In the genomic region with DNA sequence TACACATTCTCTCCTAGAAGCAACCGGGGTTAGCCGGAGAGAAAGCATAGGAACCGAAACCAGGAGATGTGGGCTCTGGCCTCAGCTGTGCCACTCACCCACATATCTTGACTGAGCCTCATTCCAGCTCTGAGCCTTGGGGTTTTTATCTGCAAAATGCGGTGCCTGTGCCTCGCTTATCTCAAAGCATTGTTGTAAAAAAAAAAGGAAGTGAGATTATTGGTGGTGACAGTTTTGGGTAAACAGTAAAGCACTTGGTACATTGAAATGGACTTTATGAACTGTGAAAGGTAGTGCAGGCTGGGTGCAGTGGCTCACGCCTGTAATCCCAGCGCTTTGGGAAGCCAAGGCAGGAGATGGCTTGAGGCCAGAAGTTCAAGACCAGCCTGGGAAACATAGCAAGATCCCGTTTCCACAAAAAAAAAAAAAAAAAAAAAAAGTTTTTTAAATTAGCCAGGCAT, we compare ENCODE assay signal across 1 cellular context.
TF ChIP-seq lines count a peak whose summit lies in the region.

No MANE protein-coding gene starts in this region.

TF ChIP-seq in K562, 482 proteins besides CTCF, POLR2A, EP300 and RAD21 (continued from another document and continues in another):
- TF ChIP-seq PRDM10 (IDR thresholded peaks at IDR 0.05; ENCODE audit: partially characterized antibody) (no peak), NCOA4 (IDR thresholded peaks at IDR 0.05; ENCODE audit: partially characterized antibody) (no peak), SRF (CRISPR knock-in tag; IDR thresholded peaks at IDR 0.05) (no peak), PML (IDR thresholded peaks at IDR 0.05; ENCODE audit: low read length) (peak; percentile 77), CEBPB (tag; IDR thresholded peaks at IDR 0.05) (no peak), NR4A1 (CRISPR knock-in tag; IDR thresholded peaks at IDR 0.05) (no peak), NR4A1 (tag; IDR thresholded peaks at IDR 0.05) (peak; percentile 66; the same call in 1 of the 2 replicates), CHD2 (IDR thresholded peaks at IDR 0.05; ENCODE audit: low read depth, low read length) (no peak), ZNF77 (CRISPR knock-in tag; IDR thresholded peaks at IDR 0.05) (no peak), CREB3 (tag; conservative IDR thresholded peaks at IDR 0.05; ENCODE audit: low read depth) (no peak), ZZZ3 (IDR thresholded peaks at IDR 0.05) (no peak), POLR2G (IDR thresholded peaks at IDR 0.05; ENCODE audit: low read depth, low read length) (no peak), TAF1 (IDR thresholded peaks at IDR 0.05; ENCODE audit: control insufficient read depth, extremely low read depth, insufficient read depth, low read length, severe bottlenecking) (no peak), ERF (CRISPR knock-in tag; IDR thresholded peaks at IDR 0.05) (no peak), CC2D1A (IDR thresholded peaks at IDR 0.05) (0 out of 2 replicates have a peak, but pooled peaks have one; percentile 11), ZNF79 (CRISPR knock-in tag; IDR thresholded peaks at IDR 0.05; ENCODE audit: low read depth) (peak; percentile 82; the same call in 1 of the 2 replicates), ELF4 (CRISPR knock-in tag; IDR thresholded peaks at IDR 0.05) (peak; percentile 55; the same call in 1 of the 2 replicates), ARNT (IDR thresholded peaks at IDR 0.05) (peak; percentile 58 to 83; a peak in 3 of 4 replicates), SRSF1 (IDR thresholded peaks at IDR 0.05; ENCODE audit: low read depth, low read length) (no peak), ZEB2 (IDR thresholded peaks at IDR 0.05) (peak; percentile 73), IRF9 (tag; IDR thresholded peaks at IDR 0.05) (no peak), ZNF436 (CRISPR knock-in tag; IDR thresholded peaks at IDR 0.05) (no peak), MCM2 (IDR thresholded peaks at IDR 0.05; ENCODE audit: low read depth) (no peak), ZNF507 (tag; conservative IDR thresholded peaks at IDR 0.05) (no peak), FOXA1 (IDR thresholded peaks at IDR 0.05; ENCODE audit: borderline replicate concordance) (no peak), PCBP2 (IDR thresholded peaks at IDR 0.05; ENCODE audit: low read depth, low read length, poor library complexity, severe bottlenecking) (no peak), CUX1 (CRISPR knock-in tag; IDR thresholded peaks at IDR 0.05) (no peak), CTBP1 (IDR thresholded peaks at IDR 0.05; ENCODE audit: borderline replicate concordance) (peak; percentile 93), ZNF239 (CRISPR knock-in tag; IDR thresholded peaks at IDR 0.05) (peak; percentile 53; the same call in 1 of the 2 replicates), PHF20 (IDR thresholded peaks at IDR 0.05; ENCODE audit: partially characterized antibody) (no peak), ESRRA (IDR thresholded peaks at IDR 0.05; ENCODE audit: borderline replicate concordance, low read depth) (peak; percentile 69; the same call in 1 of the 2 replicates), ELK3 (CRISPR knock-in tag; IDR thresholded peaks at IDR 0.05) (no peak), KHSRP (IDR thresholded peaks at IDR 0.05) (no peak), CHD1 (IDR thresholded peaks at IDR 0.05; ENCODE audit: low read length) (no peak), NCOA1 (IDR thresholded peaks at IDR 0.05; ENCODE audit: low read depth) (peak; percentile 69), XRCC5 (IDR thresholded peaks at IDR 0.05; ENCODE audit: low read depth, low read length) (no peak), ZFP30 (CRISPR knock-in tag; IDR thresholded peaks at IDR 0.05; ENCODE audit: borderline replicate concordance) (no peak), POLR2AphosphoS5 (IDR thresholded peaks at IDR 0.05; ENCODE audit: control insufficient read depth, insufficient read depth, low read depth, low read length) (peak; percentile 82), ARID2 (IDR thresholded peaks at IDR 0.05) (no peak), HDAC6 (IDR thresholded peaks at IDR 0.05; ENCODE audit: low read depth, low read length) (no peak), RBM34 (IDR thresholded peaks at IDR 0.05; ENCODE audit: borderline replicate concordance, insufficient read depth, low read length) (no peak), BCOR (IDR thresholded peaks at IDR 0.05) (peak; percentile 83), TGIF2 (CRISPR knock-in tag; IDR thresholded peaks at IDR 0.05) (no peak), SAFB2 (IDR thresholded peaks at IDR 0.05; ENCODE audit: borderline replicate concordance, low read depth, low read length, severe bottlenecking) (no peak), NEUROD1 (IDR thresholded peaks at IDR 0.05; ENCODE audit: borderline replicate concordance, low read depth, low read length, partially characterized antibody) (peak; percentile 52), ZNF184 (CRISPR knock-in tag; IDR thresholded peaks at IDR 0.05) (no peak), ZNF121 (CRISPR knock-in tag; conservative IDR thresholded peaks at IDR 0.05) (no peak), ZNF561 (CRISPR knock-in tag; conservative IDR thresholded peaks at IDR 0.05) (no peak), ETV5 (CRISPR knock-in tag; IDR thresholded peaks at IDR 0.05; ENCODE audit: low read depth) (peak; percentile 61; the same call in 1 of the 2 replicates), CAMTA2 (CRISPR knock-in tag; conservative IDR thresholded peaks at IDR 0.05) (no peak), CBFB (CRISPR knock-in tag; IDR thresholded peaks at IDR 0.05) (no peak), PKNOX1 (IDR thresholded peaks at IDR 0.05) (peak; percentile 83), BRD9 (IDR thresholded peaks at IDR 0.05; ENCODE audit: low read depth, partially characterized antibody) (peak; percentile 44), HMG20B (CRISPR knock-in tag; IDR thresholded peaks at IDR 0.05) (no peak), CBX2 (IDR thresholded peaks at IDR 0.05; ENCODE audit: insufficient read depth, low read length, poor library complexity, severe bottlenecking) (no peak), LEF1 (IDR thresholded peaks at IDR 0.05) (peak; percentile 96)
- TF ChIP-seq, protein P1, sequence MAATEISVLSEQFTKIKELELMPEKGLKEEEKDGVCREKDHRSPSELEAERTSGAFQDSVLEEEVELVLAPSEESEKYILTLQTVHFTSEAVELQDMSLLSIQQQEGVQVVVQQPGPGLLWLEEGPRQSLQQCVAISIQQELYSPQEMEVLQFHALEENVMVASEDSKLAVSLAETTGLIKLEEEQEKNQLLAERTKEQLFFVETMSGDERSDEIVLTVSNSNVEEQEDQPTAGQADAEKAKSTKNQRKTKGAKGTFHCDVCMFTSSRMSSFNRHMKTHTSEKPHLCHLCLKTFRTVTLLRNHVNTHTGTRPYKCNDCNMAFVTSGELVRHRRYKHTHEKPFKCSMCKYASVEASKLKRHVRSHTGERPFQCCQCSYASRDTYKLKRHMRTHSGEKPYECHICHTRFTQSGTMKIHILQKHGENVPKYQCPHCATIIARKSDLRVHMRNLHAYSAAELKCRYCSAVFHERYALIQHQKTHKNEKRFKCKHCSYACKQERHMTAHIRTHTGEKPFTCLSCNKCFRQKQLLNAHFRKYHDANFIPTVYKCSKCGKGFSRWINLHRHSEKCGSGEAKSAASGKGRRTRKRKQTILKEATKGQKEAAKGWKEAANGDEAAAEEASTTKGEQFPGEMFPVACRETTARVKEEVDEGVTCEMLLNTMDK (IDR thresholded peaks at IDR 0.05; ENCODE audit: borderline replicate concordance, insufficient read depth, low read depth, low read length, poor library complexity, severe bottlenecking): no peak
- TF ChIP-seq, protein P2, sequence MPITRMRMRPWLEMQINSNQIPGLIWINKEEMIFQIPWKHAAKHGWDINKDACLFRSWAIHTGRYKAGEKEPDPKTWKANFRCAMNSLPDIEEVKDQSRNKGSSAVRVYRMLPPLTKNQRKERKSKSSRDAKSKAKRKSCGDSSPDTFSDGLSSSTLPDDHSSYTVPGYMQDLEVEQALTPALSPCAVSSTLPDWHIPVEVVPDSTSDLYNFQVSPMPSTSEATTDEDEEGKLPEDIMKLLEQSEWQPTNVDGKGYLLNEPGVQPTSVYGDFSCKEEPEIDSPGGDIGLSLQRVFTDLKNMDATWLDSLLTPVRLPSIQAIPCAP (CRISPR knock-in tag; IDR thresholded peaks at IDR 0.05; ENCODE audit: borderline replicate concordance): no peak
